ENCODE assay signal across 24 cellular contexts in the genomic region with DNA sequence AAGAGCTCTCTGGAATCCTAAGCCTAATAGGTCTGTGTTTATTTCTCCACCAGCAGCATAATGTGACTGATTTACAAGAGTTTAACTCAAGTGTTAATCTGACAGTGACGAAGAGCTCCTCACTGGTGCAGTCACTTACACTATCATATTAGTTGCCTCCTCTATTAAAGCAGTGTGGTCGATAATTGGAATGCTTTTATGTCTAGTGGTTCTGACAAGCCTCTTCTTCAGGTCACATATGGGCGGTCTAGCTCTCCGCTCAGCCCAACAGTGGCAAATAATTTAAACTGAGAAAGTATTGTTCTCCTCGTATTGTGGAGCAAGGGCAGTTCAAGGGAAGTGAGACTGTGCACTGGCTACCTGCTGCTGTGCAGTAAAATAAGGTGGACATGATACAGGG.
DNase-seq lines count a peak whose midpoint lies in the region; ATAC-seq and TF ChIP-seq lines count a peak whose summit lies in the region.
"Had no signal": no experiment of that assay in that cellular context is flagged by ENCODE, and none has a peak within 500 bp of the region (broad histone marks: within the 10 kb centered on the region; RNA-seq: fewer than 3 reads in every experiment).

No MANE protein-coding gene starts in this region.

- no peaks in the 10 kb centered on the region for H3K9me3 Mint-ChIP-seq in type B pancreatic cell
- H3K9me3 Mint-ChIP-seq: activated B cell treated with CpG ODN at 0.5 μM for 24 hours; activated T-helper 2 cell treated with anti-CD3 and anti-CD28 coated beads, Interferon-gamma antibody, Interleukin-2, Interleukin-4, amounts not matched to agents 10 μg/mL and 5 μg/mL and 100 μg/mL, durations not matched to agents 14 hours and 24 hours and 36 hours; effector memory CD8-positive, alpha-beta T cell had no signal

- peaks cover 24% of the 10 kb centered on the region for H3K4me1 Mint-ChIP-seq in type B pancreatic cell (ENCODE audit: unreplicated experiment)
- H3K4me1 Mint-ChIP-seq: activated B cell treated with CpG ODN at 0.5 μM for 24 hours had no signal

- ATAC-seq in GM19351 (IDR thresholded peaks at IDR 0.05; ENCODE audit: unreplicated experiment) (no peak), GM21717 (IDR thresholded peaks at IDR 0.05; ENCODE audit: unreplicated experiment) (no peak)
- ATAC-seq: effector memory CD8-positive, alpha-beta T cell; gastrocnemius medialis; left ventricle myocardium superior; mucosa of descending colon; right cardiac atrium had no signal

- H3K27ac Mint-ChIP-seq in type B pancreatic cell = no peak overlapping the region
- H3K27ac Mint-ChIP-seq: activated B cell treated with CpG ODN at 0.5 μM for 24 hours; activated naive CD8-positive, alpha-beta T cell; activated T-helper 2 cell treated with anti-CD3 and anti-CD28 coated beads, Interferon-gamma antibody, Interleukin-2, Interleukin-4, amounts not matched to agents 10 μg/mL and 5 μg/mL and 100 μg/mL, durations not matched to agents 14 hours and 24 hours and 36 hours; effector memory CD8-positive, alpha-beta T cell had no signal

- no peak for TF ChIP-seq CTCF in type B pancreatic cell (conservative IDR thresholded peaks at IDR 0.05)

- DNase-seq in NCI-H82 (lab: John Stamatoyannopoulos, UW) (peak; percentile 22), NCI-H82 treated with DMSO at 0.1 percent for 48 hours (lab: John Stamatoyannopoulos, UW; ENCODE audit: unreplicated experiment) (no peak), NCI-H524 (lab: John Stamatoyannopoulos, UW) (peak; percentile 54 to 85), medulla oblongata (ENCODE audit: extremely low spot score) (peak; percentile 48), type B pancreatic cell (ENCODE audit: extremely low spot score, unreplicated experiment) (no peak), SKM-1 treated with dmso at 0.1 percent for 144 hours (lab: John Stamatoyannopoulos, UW; ENCODE audit: unreplicated experiment) (no peak)
- DNase-seq: activated B cell treated with CpG ODN at 0.5 μM for 24 hours; activated CD4-positive, alpha-beta T cell treated with anti-CD3 and anti-CD28 coated beads, Interleukin-2, amount 50 U/mL, for 48 hours; activated CD8-positive, alpha-beta memory T cell treated with anti-CD3 and anti-CD28 coated beads, Interleukin-2, amount 50 U/mL, for 48 hours; effector memory CD8-positive, alpha-beta T cell; gastrocnemius medialis; GOT3; left ventricle myocardium superior; mucosa of descending colon; Peyer's patch; right cardiac atrium; SJCRH30; stomach; T-helper 9 cell; trophoblast cell had no signal

- peak overlapping the region; percentile 9 for H3K4me3 Mint-ChIP-seq in type B pancreatic cell
- H3K4me3 Mint-ChIP-seq: activated B cell treated with CpG ODN at 0.5 μM for 24 hours; activated naive CD8-positive, alpha-beta T cell; effector memory CD8-positive, alpha-beta T cell had no signal

- H3K27me3 Mint-ChIP-seq in type B pancreatic cell = peaks cover 18% of the 10 kb centered on the region
- H3K27me3 Mint-ChIP-seq: activated B cell treated with CpG ODN at 0.5 μM for 24 hours; activated naive CD8-positive, alpha-beta T cell; effector memory CD8-positive, alpha-beta T cell had no signal

- H3K36me3 Mint-ChIP-seq in type B pancreatic cell = no peaks in the 10 kb centered on the region
- H3K36me3 Mint-ChIP-seq: activated naive CD8-positive, alpha-beta T cell had no signal

Comparison
In these comparisons a context has a peak if more than half of its experiments do, and no peak if none do; other contexts are left out.
1. DNase-seq: peak in NCI-H82 (single experiment), NCI-H524 (2 of 2) and medulla oblongata (single experiment); none in NCI-H82 treated with DMSO at 0.1 percent for 48 hours (single experiment), type B pancreatic cell (single experiment) and SKM-1 treated with dmso at 0.1 percent for 144 hours (single experiment).